In genomic region chr20:17811605-17811965, GRCh38 we compare ENCODE assay signal across 27 cellular contexts.
"Had no signal": no experiment of that assay in that cellular context is flagged by ENCODE, and none has a peak within 500 bp of the region (broad histone marks: within the 10 kb centered on the region; RNA-seq: fewer than 3 reads in every experiment).

No MANE protein-coding gene starts in this region.

- ATAC-seq: left colon; right cardiac atrium; stimulated activated naive CD8-positive, alpha-beta T cell treated with anti-CD3 and anti-CD28 coated beads, Interleukin-15, Interleukin-2, amounts not matched to agents 100 U/mL and 50 U/mL, for 24 hours had no signal

- H3K9me3 Mint-ChIP-seq: immature natural killer cell; mesothelial cell of epicardium; naive B cell; natural killer cell treated with Interleukin-12 subunit alpha and Interleukin-12 subunit beta and Interleukin-15 and Interleukin-18, amount 100 ng/mL, for 72 hours; stimulated activated memory B cell treated with anti-CD40 and anti-IgM and Interleukin-4, amounts not matched to agents 10 μg/mL and 1 μg/mL and 100 μg/mL, for 72 hours had no signal

- H3K4me2 ChIP-seq: smooth muscle cell had no signal

- H3K36me3 Mint-ChIP-seq: immature natural killer cell; mesothelial cell of epicardium; naive B cell; natural killer cell treated with Interleukin-12 subunit alpha and Interleukin-12 subunit beta and Interleukin-15 and Interleukin-18, amount 100 ng/mL, for 72 hours; stimulated activated memory B cell treated with anti-CD40 and anti-IgM and Interleukin-4, amounts not matched to agents 10 μg/mL and 1 μg/mL and 100 μg/mL, for 72 hours had no signal

- H3K27ac ChIP-seq: left ventricle myocardium inferior, ovary, prostate gland, testis, transverse colon, upper lobe of left lung, vagina had no signal

- H3K27me3 ChIP-seq: ovary, stomach, testis, thyroid gland, transverse colon, upper lobe of left lung, vagina had no signal

- H3K27ac Mint-ChIP-seq: mesothelial cell of epicardium; natural killer cell treated with Interleukin-12 subunit alpha and Interleukin-12 subunit beta and Interleukin-15 and Interleukin-18, amount 100 ng/mL, for 72 hours; stimulated activated memory B cell treated with anti-CD40 and anti-IgM and Interleukin-4, amounts not matched to agents 10 μg/mL and 1 μg/mL and 100 μg/mL, for 72 hours had no signal

- H3K4me3 ChIP-seq: left ventricle myocardium inferior, lung, ovary, prostate gland, smooth muscle cell, stomach, testis, thyroid gland, transverse colon, upper lobe of left lung, vagina had no signal

- H3K4me1 Mint-ChIP-seq: immature natural killer cell had no signal

- H3K9me3 ChIP-seq: left ventricle myocardium inferior, ovary, prostate gland, stomach, testis, thyroid gland, transverse colon, upper lobe of left lung, vagina had no signal

- H3K36me3 ChIP-seq: left ventricle myocardium inferior, ovary, prostate gland, stomach, thyroid gland, transverse colon, upper lobe of left lung, vagina had no signal

- H3K27me3 Mint-ChIP-seq: natural killer cell treated with Interleukin-12 subunit alpha and Interleukin-12 subunit beta and Interleukin-15 and Interleukin-18, amount 100 ng/mL, for 72 hours had no signal

- H3K4me3 Mint-ChIP-seq: immature natural killer cell; mesothelial cell of epicardium; natural killer cell treated with Interleukin-12 subunit alpha and Interleukin-12 subunit beta and Interleukin-15 and Interleukin-18, amount 100 ng/mL, for 72 hours; stimulated activated memory B cell treated with anti-CD40 and anti-IgM and Interleukin-4, amounts not matched to agents 10 μg/mL and 1 μg/mL and 100 μg/mL, for 72 hours had no signal

- DNase-seq: hippocampal formation; immature natural killer cell; kidney; left colon; left ventricle myocardium inferior; mesendoderm; ovary; retina; right cardiac atrium; stimulated activated CD4-positive, alpha-beta T cell treated with anti-CD3 and anti-CD28 coated beads, Interleukin-1b, Interleukin-23, amount 100 ng/mL, for 48 hours; stimulated activated CD4-positive, alpha-beta T cell treated with anti-CD3 and anti-CD28 coated beads, Interleukin-2, amount 100 ng/mL, for 48 hours; stimulated activated CD4-positive, alpha-beta T cell treated with anti-CD3 and anti-CD28 coated beads, Interleukin-4, amount 100 ng/mL, for 4 hours; stimulated activated CD8-positive, alpha-beta memory T cell treated with anti-CD3 and anti-CD28 coated beads, Interleukin-4, amount 100 ng/mL, for 48 hours; stimulated activated naive CD8-positive, alpha-beta T cell treated with anti-CD3 and anti-CD28 coated beads, Interleukin-15, Interleukin-2, amounts not matched to agents 100 U/mL and 50 U/mL, for 24 hours; stomach; testis; transverse colon; upper lobe of left lung had no signal
